In genomic region chr12:73623421-73623820, GRCh38 we compare ENCODE assay signal across 26 cellular contexts.
"Had no signal": no experiment of that assay in that cellular context is flagged by ENCODE, and none has a peak within 500 bp of the region (broad histone marks: within the 10 kb centered on the region; RNA-seq: fewer than 3 reads in every experiment).

No MANE protein-coding gene starts in this region.

- H3K4me1 ChIP-seq: stomach, suprapubic skin, testis, thyroid gland, tibial artery, tibial nerve, transverse colon, upper lobe of left lung, upper lobe of right lung, uterus, vagina had no signal

- DNase-seq: stimulated activated CD4-positive, alpha-beta T cell treated with anti-CD3 and anti-CD28 coated beads, Interleukin-2, amount 100 ng/mL, for 48 hours; stimulated activated CD4-positive, alpha-beta T cell treated with anti-CD3 and anti-CD28 coated beads, Interleukin-4, amount 100 ng/mL, for 1 hour; stimulated activated CD4-positive, alpha-beta T cell treated with anti-CD3 and anti-CD28 coated beads, Interleukin-4, amount 100 ng/mL, for 24 hours; stimulated activated CD4-positive, alpha-beta T cell treated with anti-CD3 and anti-CD28 coated beads, Interleukin-4, amount 100 ng/mL, for 4 hours; stimulated activated CD8-positive, alpha-beta memory T cell treated with anti-CD3 and anti-CD28 coated beads, Interleukin-4, amount 100 ng/mL, for 48 hours; stimulated activated naive B cell treated with anti-CD40 and anti-IgM and Interleukin-4, amounts not matched to agents 10 μg/mL and 1 μg/mL and 100 μg/mL, for 72 hours; stimulated activated naive CD4-positive, alpha-beta T cell; stimulated activated naive CD4-positive, alpha-beta T cell treated with Interleukin-2 at 50 U/mL for 16 hours; stimulated activated naive CD8-positive, alpha-beta T cell treated with anti-CD3 and anti-CD28 coated beads, Interleukin-15, amount 100 ng/mL, for 72 hours; stimulated activated naive CD8-positive, alpha-beta T cell treated with anti-CD3 and anti-CD28 coated beads, Interleukin-15, Interleukin-2, amounts not matched to agents 100 U/mL and 50 U/mL, for 24 hours; stomach; substantia nigra; testis; thyroid gland; tibial artery; transverse colon; trophoblast cell; upper lobe of left lung; upper lobe of right lung; uterus had no signal

- H3K27me3 ChIP-seq: stomach, suprapubic skin, testis, thyroid gland, tibial artery, tibial nerve, transverse colon, upper lobe of left lung, upper lobe of right lung, uterus, vagina had no signal

- ATAC-seq: stimulated activated effector memory CD8-positive, alpha-beta T cell treated with anti-CD3 and anti-CD28 coated beads, Interleukin-12 subunit alpha, Interleukin-12 subunit beta, amount 100 ng/mL, for 72 hours; stimulated activated memory B cell treated with anti-CD40 and anti-IgM and Interleukin-4, amounts not matched to agents 10 μg/mL and 1 μg/mL and 100 μg/mL, for 72 hours; stimulated activated naive B cell treated with anti-CD40 and anti-IgM and Interleukin-4, amounts not matched to agents 10 μg/mL and 1 μg/mL and 100 μg/mL, for 72 hours; stimulated activated naive CD8-positive, alpha-beta T cell treated with anti-CD3 and anti-CD28 coated beads, Interleukin-15, amount 100 ng/mL, for 72 hours; stimulated activated naive CD8-positive, alpha-beta T cell treated with anti-CD3 and anti-CD28 coated beads, Interleukin-15, Interleukin-2, amounts not matched to agents 100 U/mL and 50 U/mL, for 24 hours; upper lobe of right lung had no signal

- H3K36me3 ChIP-seq: stomach, suprapubic skin, thoracic aorta, thyroid gland, tibial artery, tibial nerve, transverse colon, upper lobe of left lung, upper lobe of right lung, uterus, vagina had no signal

- H3K27ac ChIP-seq: stomach, suprapubic skin, testis, thoracic aorta, thyroid gland, tibial artery, tibial nerve, transverse colon, upper lobe of left lung, upper lobe of right lung, uterus, vagina had no signal

- H3K4me3 ChIP-seq: stomach, suprapubic skin, testis, thoracic aorta, thyroid gland, tibial artery, tibial nerve, transverse colon, upper lobe of left lung, upper lobe of right lung, uterus, vagina had no signal

- H3K9me3 ChIP-seq: stomach, suprapubic skin, testis, thoracic aorta, thyroid gland, tibial artery, tibial nerve, upper lobe of left lung, upper lobe of right lung, uterus, vagina had no signal
